8 cellular contexts compared by ENCODE assay signal in the genomic region with DNA sequence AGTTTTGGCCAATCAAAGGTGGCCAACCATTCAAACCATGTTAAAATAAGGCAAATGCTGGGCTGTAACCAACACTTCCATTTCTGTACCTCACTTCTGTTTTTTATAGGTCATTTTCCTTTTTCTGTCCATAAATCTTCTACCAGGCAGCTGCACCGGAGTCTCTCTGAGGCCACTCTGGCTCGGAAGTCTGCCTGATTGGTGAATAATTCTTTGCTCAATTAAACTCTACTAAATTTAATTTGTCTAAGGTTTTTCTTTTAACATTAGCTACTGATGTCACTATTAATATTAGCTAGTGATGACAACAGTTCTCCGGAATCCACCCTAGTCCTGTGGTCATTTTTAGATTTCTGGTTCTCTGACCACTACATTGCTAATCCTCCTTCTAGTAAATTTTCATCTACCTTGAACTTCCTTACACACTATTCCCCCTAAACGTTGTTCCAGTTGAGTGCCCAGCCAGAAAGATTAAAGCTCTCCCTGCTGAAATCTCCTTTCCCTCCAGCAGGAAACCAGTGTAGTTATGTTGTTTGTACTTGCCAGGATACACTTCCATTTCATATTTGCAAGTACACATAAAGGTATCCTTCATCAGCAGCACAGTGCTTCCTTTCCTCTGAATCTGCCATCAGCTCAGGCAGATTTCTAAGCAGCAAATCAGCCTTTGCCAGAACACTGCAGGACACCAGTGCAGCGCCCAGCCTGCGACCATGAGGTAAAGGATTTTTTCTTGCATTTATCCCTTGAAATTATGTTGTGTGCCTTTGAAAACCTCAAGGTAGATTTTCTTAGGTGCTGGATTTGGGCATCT. TPM values are rescaled to one million over a fixed set of nuclear protein-coding genes. Genes with fewer than 3 reads are reported as not detected.
DNase-seq lines count a peak whose midpoint lies in the region; ATAC-seq and TF ChIP-seq lines count a peak whose summit lies in the region.

No MANE protein-coding gene starts in this region.

- H3K9me2 ChIP-seq in Karpas-422 (replicated peaks; ENCODE audit: insufficient read depth, low read length) = no peaks in the 10 kb centered on the region

- in situ Hi-C loops in Panc1 (cut with HindIII; ENCODE audit: low pct_unique_long_range_greater_than_20kb, low sequenced_read_pairs) = no loop called here

- H4K20me1 ChIP-seq in Karpas-422 (ENCODE audit: insufficient read depth, low read depth, low read length) = no peaks in the 10 kb centered on the region

- POLR2A ChIA-PET in Panc1 (lab: Charles Lee) = no interaction called here

- H3K79me2 ChIP-seq in parathyroid adenoma = no peaks in the 10 kb centered on the region
- no peaks in the 10 kb centered on the region for H3K79me2 ChIP-seq in Karpas-422 (ENCODE audit: low read length)

- peak overlapping the region; percentile 98 for H3K27ac ChIP-seq in Panc1 (ENCODE audit: low read length)
- peak overlapping the region; percentile 1 for H3K27ac ChIP-seq in parathyroid adenoma
- no peak overlapping the region for H3K27ac ChIP-seq in Karpas-422 (ENCODE audit: low read length)

- no TSS peak for BruUV-seq in Panc1 (replicated peaks; lab: Mats Ljungman, UMichigan)

- TF ChIP-seq CTCF in Panc1 (IDR thresholded peaks at IDR 0.05) = no peak
- peak; percentile 10 for TF ChIP-seq CTCF in fibroblast of the aortic adventitia (IDR thresholded peaks at IDR 0.05; ENCODE audit: insufficient read depth, low read length)
- no peak for TF ChIP-seq CTCF in parathyroid adenoma (IDR thresholded peaks at IDR 0.05)

- H3K4me3 ChIP-seq in Panc1 (ENCODE audit: low read depth in 2 of 2, low read length in 2 of 2) (peak overlapping the region; percentile 9 to 31), fibroblast of the aortic adventitia (ENCODE audit: low read depth, low read length) (peak overlapping the region; percentile 6), parathyroid adenoma (ENCODE audit: low read depth, low read length) (no peak overlapping the region), Karpas-422 (ENCODE audit: low read length) (no peak overlapping the region)

- H3K9me3 ChIP-seq in Panc1 (ENCODE audit: control insufficient read depth, insufficient read depth, low read depth, low read length) (no peaks in the 10 kb centered on the region), parathyroid adenoma (ENCODE audit: control insufficient read depth, low read length) (no peaks in the 10 kb centered on the region), Karpas-422 (ENCODE audit: low read length) (no peaks in the 10 kb centered on the region)

- H3K36me3 ChIP-seq in Panc1 (ENCODE audit: control insufficient read depth, insufficient read depth, low read length) (no peaks in the 10 kb centered on the region), parathyroid adenoma (ENCODE audit: control insufficient read depth, insufficient read depth, low read length) (no peaks in the 10 kb centered on the region), Karpas-422 (ENCODE audit: insufficient read depth, low read length) (no peaks in the 10 kb centered on the region)

- H3K4me1 ChIP-seq in Panc1 (ENCODE audit: control insufficient read depth, insufficient read depth, low read length) (peaks cover 47% of the 10 kb centered on the region), parathyroid adenoma (peaks cover 9% of the 10 kb centered on the region), Karpas-422 (ENCODE audit: low read length) (no peaks in the 10 kb centered on the region)

- CTCF ChIA-PET in Panc1 (lab: Charles Lee) = interaction anchor here (0.5 kb wide), 1 partner anchor 249 kb away, joined by 3 read pairs; no protein-coding TSS in a partner anchor

- H3K9ac ChIP-seq in parathyroid adenoma = no peak overlapping the region
- H3K9ac ChIP-seq in Karpas-422 (ENCODE audit: low read length) = no peak overlapping the region

- H3K27me3 ChIP-seq in Panc1 (ENCODE audit: control insufficient read depth, insufficient read depth, low read length) (no peaks in the 10 kb centered on the region), parathyroid adenoma (ENCODE audit: control insufficient read depth, insufficient read depth, low read length) (no peaks in the 10 kb centered on the region), Karpas-422 (ENCODE audit: low read length) (no peaks in the 10 kb centered on the region)

- ATAC-seq in Panc1 (peak; percentile 57), GM18519 (IDR thresholded peaks at IDR 0.05; ENCODE audit: low FRiP score, unreplicated experiment) (no peak)

- no peak overlapping the region for H3K4me2 ChIP-seq in parathyroid adenoma (ENCODE audit: low read length)
- H3K4me2 ChIP-seq in Karpas-422 (ENCODE audit: low read depth, low read length, poor library complexity, severe bottlenecking) = no peak overlapping the region

- H2AFZ ChIP-seq in parathyroid adenoma = peak overlapping the region; percentile 63
- no peak overlapping the region for H2AFZ ChIP-seq in Karpas-422 (ENCODE audit: low read length)

- DNase-seq in DMS153 (lab: John Stamatoyannopoulos, UW) (peak; percentile 48), Panc1 (ENCODE audit: low read depth, low spot score) (no peak), fibroblast of the aortic adventitia (ENCODE audit: low read depth) (peak; percentile 66), Karpas-422 (no peak), epidermal melanocyte (ENCODE audit: insufficient read length, low spot score) (no peak)
- no peak for DNase-seq in NK-92 treated with Interleukin-12 subunit alpha and Interleukin-12 subunit beta, amount 100 ng/mL, for 24 hours (lab: John Stamatoyannopoulos, UW)

- intact Hi-C loops in Panc1 (cut with micrococcal nuclease; ENCODE audit: unreplicated experiment) = no loop called here

RNA-seq across cellular contexts. Expression of a gene that starts 18.5 kb away (rescaled TPM):
- total RNA-seq in Panc1 (2021; ENCODE audit: unreplicated experiment) = 31.6 TPM
- 6.9 TPM for polyA plus RNA-seq in Panc1 (2012; ENCODE audit: insufficient read length)
- 7.6 and 30.7 TPM in 2 replicates for total RNA-seq in fibroblast of the aortic adventitia (ENCODE audit: low replicate concordance)
- total RNA-seq in Karpas-422 (2014; rRNA removed; shearing (Covaris generic); ENCODE audit: low replicate concordance) = 0.75 and 0.97 TPM in 2 replicates

RNA-seq across cellular contexts. Expression of a gene that starts 31.8 kb away (rescaled TPM):
- total RNA-seq in Panc1 (2021; ENCODE audit: unreplicated experiment) (172 TPM), fibroblast of the aortic adventitia (ENCODE audit: low replicate concordance) (30.6 and 55.2 TPM in 2 replicates)
- 69.3 TPM for polyA plus RNA-seq in Panc1 (2012; ENCODE audit: insufficient read length)
- 14.5 and 20.9 TPM in 2 replicates for total RNA-seq in Karpas-422 (2014; rRNA removed; shearing (Covaris generic); ENCODE audit: low replicate concordance)

RNA-seq across cellular contexts. Expression of a gene that starts 44.4 kb away (rescaled TPM):
- total RNA-seq in Panc1 (2021; ENCODE audit: unreplicated experiment) (29.8 TPM), fibroblast of the aortic adventitia (ENCODE audit: low replicate concordance) (23.1 and 88.3 TPM in 2 replicates)
- 5.2 TPM for polyA plus RNA-seq in Panc1 (2012; ENCODE audit: insufficient read length)
- total RNA-seq in Karpas-422 (2014; rRNA removed; shearing (Covaris generic); ENCODE audit: low replicate concordance) = 1.0 and 1.4 TPM in 2 replicates

Comparison
In these comparisons a context has a peak if more than half of its experiments do, and no peak if none do; other contexts are left out.
1. DNase-seq: peak in DMS153 (single experiment) and fibroblast of the aortic adventitia (single experiment); none in Panc1 (single experiment), NK-92 treated with Interleukin-12 subunit alpha and Interleukin-12 subunit beta, amount 100 ng/mL, for 24 hours (single experiment), Karpas-422 (single experiment) and epidermal melanocyte (single experiment).
2. H3K4me3 ChIP-seq: peak in Panc1 (2 of 2) and fibroblast of the aortic adventitia (single experiment); none in parathyroid adenoma (single experiment) and Karpas-422 (single experiment).
3. RNA of a gene that starts 44.4 kb away (total RNA-seq): 29.8 TPM in Panc1 (single experiment) and 23.1 to 88.3 TPM in fibroblast of the aortic adventitia; 1.0 to 1.4 TPM in Karpas-422; every median in the first group is over 10 times any median in the second.